Comparison of ENCODE assay signal across 1 cellular context in genomic region chr14:33851366-33851765, GRCh38.
TF ChIP-seq lines count a peak whose summit lies in the region.

No MANE protein-coding gene starts in this region.

TF ChIP-seq in WTC11, 78 proteins besides CTCF, POLR2A, EP300 and RAD21 (continued from another document):
- no peak for TF ChIP-seq ATF2 (CRISPR knock-in tag; IDR thresholded peaks at IDR 0.05; ENCODE audit: borderline replicate concordance, low read depth)
- no peak for TF ChIP-seq ZMAT4 (CRISPR knock-in tag; IDR thresholded peaks at IDR 0.05)
- no peak for TF ChIP-seq HMGXB4 (CRISPR knock-in tag; IDR thresholded peaks at IDR 0.05)
- TF ChIP-seq ZNF532 (CRISPR knock-in tag; IDR thresholded peaks at IDR 0.05; ENCODE audit: borderline replicate concordance), result no peak
- TF ChIP-seq AFF4 (CRISPR knock-in tag; IDR thresholded peaks at IDR 0.05; ENCODE audit: borderline replicate concordance), result no peak
- TF ChIP-seq NR2C2 (CRISPR knock-in tag; IDR thresholded peaks at IDR 0.05), result no peak
- TF ChIP-seq RELA (CRISPR knock-in tag; IDR thresholded peaks at IDR 0.05; ENCODE audit: borderline replicate concordance), result no peak
- TF ChIP-seq SMAD3 (CRISPR knock-in tag; IDR thresholded peaks at IDR 0.05; ENCODE audit: borderline replicate concordance), result no peak
- TF ChIP-seq ZNF425 (CRISPR knock-in tag; conservative IDR thresholded peaks at IDR 0.05), result no peak
